Comparison of ENCODE assay signal across 23 cellular contexts in the genomic region with DNA sequence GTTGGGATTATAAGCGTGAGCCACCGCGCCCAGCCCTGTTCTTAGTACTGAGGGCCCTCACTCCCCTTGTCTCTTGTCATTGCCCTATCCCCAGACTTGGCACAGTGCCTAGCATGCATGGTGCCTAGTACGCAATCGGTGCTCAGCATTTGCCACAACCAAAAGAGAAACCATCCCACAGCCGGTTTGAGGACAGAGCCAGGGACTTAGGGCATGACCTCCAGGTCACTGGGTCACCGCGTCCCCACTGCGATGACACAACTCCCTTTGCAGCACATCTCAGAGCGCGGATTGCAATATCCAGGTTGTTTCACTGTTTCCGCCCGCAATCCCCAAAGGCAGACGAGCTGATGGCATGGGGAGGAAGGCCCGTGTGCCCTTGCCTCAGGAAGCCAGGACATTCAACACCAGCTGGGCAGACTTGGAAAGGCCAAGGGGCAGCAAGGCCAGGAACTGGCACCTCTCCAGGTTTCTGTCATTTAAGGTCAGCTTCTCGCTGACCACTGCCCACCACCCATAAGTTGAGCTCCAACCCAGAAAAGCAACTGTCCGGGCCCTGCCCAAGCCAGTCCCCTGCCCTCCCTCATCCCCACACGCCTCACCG.
"Had no signal": no experiment of that assay in that cellular context is flagged by ENCODE, and none has a peak within 500 bp of the region (broad histone marks: within the 10 kb centered on the region; RNA-seq: fewer than 3 reads in every experiment).

No MANE protein-coding gene starts in this region.

- ATAC-seq: activated naive CD4-positive, alpha-beta T cell treated with anti-CD3 and anti-CD28 coated beads, Interleukin-2, amount 50 U/mL, for 72 hours; activated T-helper 17 cell treated with anti-CD3 and anti-CD28 coated beads, Interleukin-2, amount 50 U/mL, for 72 hours; left lung; natural killer cell; pancreas; right cardiac atrium; stimulated activated memory B cell treated with anti-CD40 and anti-IgM and Interleukin-4, amounts not matched to agents 10 μg/mL and 1 μg/mL and 100 μg/mL, for 72 hours had no signal

- H3K36me3 ChIP-seq: ascending aorta, brain microvascular endothelial cell, left lung, neutrophil, pancreas had no signal

- H3K27me3 ChIP-seq: ascending aorta, brain microvascular endothelial cell, left lung, neutrophil, pancreas, testis had no signal

- H3K4me1 ChIP-seq: ascending aorta, left lung, pancreas, testis had no signal

- H3K27ac ChIP-seq: ascending aorta, brain microvascular endothelial cell, left lung, neutrophil, pancreas, testis had no signal

- H3K4me3 ChIP-seq: ascending aorta, left lung, pancreas, testis had no signal

- DNase-seq: activated CD8-positive, alpha-beta memory T cell treated with anti-CD3 and anti-CD28 coated beads for 24 hours; activated CD8-positive, alpha-beta memory T cell treated with anti-CD3 and anti-CD28 coated beads, Interleukin-2, amount 50 U/mL, for 4 hours; activated T-cell treated with anti-CD3 and anti-CD28 coated beads, Interleukin-2, amount 50 U/mL, for 24 hours; brain microvascular endothelial cell; caudate nucleus; dermis blood vessel endothelial cell; effector CD8-positive, alpha-beta T cell; erythroblast; foreskin fibroblast; left lung; midbrain; natural killer cell; pancreas; stimulated activated CD4-positive, alpha-beta T cell treated with anti-CD3 and anti-CD28 coated beads, Interleukin-12 subunit alpha, Interleukin-12 subunit beta, amount 100 ng/mL, for 4 hours; T-helper 1 cell; testis; trophoblast cell had no signal

- H3K9me3 ChIP-seq: ascending aorta, neutrophil, pancreas, testis had no signal
